Comparison of ENCODE assay signal across 8 cellular contexts in genomic region chr1:46302091-46303037, GRCh38. TPM values are rescaled to one million over a fixed set of nuclear protein-coding genes. Genes with fewer than 3 reads are reported as not detected.
DNase-seq lines count a peak whose midpoint lies in the region; ATAC-seq, FAIRE-seq and TF ChIP-seq lines count a peak whose summit lies in the region.

No MANE protein-coding gene starts in this region.

- H3K27ac Mint-ChIP-seq in activated naive CD8-positive, alpha-beta T cell: peak overlapping the region; percentile 86

- CTCF ChIA-PET in AG04449 (lab: Yijun Ruan, JAX): interaction anchor here (0.8 to 2.3 kb wide), 5 partner anchors 14 to 56 kb away, joined by 3 to 17 read pairs (median 6); partner anchors contain the start of gene NSUN4

- H3K4me1 Mint-ChIP-seq in activated naive CD8-positive, alpha-beta T cell (ENCODE audit: low read depth): peaks cover 30% of the 10 kb centered on the region

- H3K27me3 ChIP-seq in SJCRH30: no peaks in the 10 kb centered on the region
- H3K27me3 ChIP-seq in pancreas: no peaks in the 10 kb centered on the region

- peak; percentile 33 for ATAC-seq in GM18511 (IDR thresholded peaks at IDR 0.05; ENCODE audit: unreplicated experiment)
- ATAC-seq in HG03135 (IDR thresholded peaks at IDR 0.05; ENCODE audit: unreplicated experiment): peak; percentile 34
- peak; percentile 36 for ATAC-seq in Right ventricle myocardium superior (ENCODE audit: poor library complexity)
- ATAC-seq in pancreas: peak; percentile 39 to 52 (median 45)

- WGBS in pancreas, 2 donors: 0 to 1% methylated on average over 87 to 93 of the region's 93 CpGs

- H3K4me3 ChIP-seq in AG04449 (ENCODE audit: low read depth, low read length) (peak overlapping the region; percentile 78), SJCRH30 (peak overlapping the region; percentile 80), pancreas (peak overlapping the region; percentile 67 to 97 (median 83))

- POLR2A ChIA-PET in AG04449 (lab: Yijun Ruan, JAX): interaction anchor here (0.6 to 2.0 kb wide), 7 partner anchors 8 to 1290 kb away, joined by 3 to 8 read pairs (median 3); partner anchors contain the start of gene RAD54L

- H3K36me3 ChIP-seq in SJCRH30: peaks cover 17% of the 10 kb centered on the region
- H3K36me3 ChIP-seq in pancreas: peaks cover 0 to 7% (median 0%) of the 10 kb centered on the region in 3 donors

- peak overlapping the region; percentile 98 for H3K27ac ChIP-seq in SJCRH30
- H3K27ac ChIP-seq in pancreas: peak overlapping the region; percentile 83 to 97 (median 96)

- H3K9me3 Mint-ChIP-seq in activated naive CD8-positive, alpha-beta T cell (ENCODE audit: low read depth): no peaks in the 10 kb centered on the region

- no peaks in the 10 kb centered on the region for H3K27me3 Mint-ChIP-seq in activated naive CD8-positive, alpha-beta T cell

- FAIRE-seq in pancreas (lab: Jason Lieb, UNC) (no peak), urothelium cell line (lab: Jason Lieb, UNC) (no peak)

- peak overlapping the region; percentile 99 for H3K4me3 Mint-ChIP-seq in activated naive CD8-positive, alpha-beta T cell

- intact Hi-C loops in Right ventricle myocardium superior (cut with DNase I) (loop anchor here (5.0 kb wide), 1 partner anchor 40 kb away; the partner anchor contains the start of gene NSUN4), pancreas (cut with DNase I) (no loop called here)

- H3K9me3 ChIP-seq in SJCRH30 (replicated peaks) (no peaks in the 10 kb centered on the region), pancreas (no peaks in the 10 kb centered on the region)

- TF ChIP-seq CTCF in AG04449 (IDR thresholded peaks at IDR 0.05; ENCODE audit: insufficient read depth, low read length, missing control alignments) (peak; percentile 18), pancreas (IDR thresholded peaks at IDR 0.05) (no peak)

- H3K36me3 Mint-ChIP-seq in activated naive CD8-positive, alpha-beta T cell: no peaks in the 10 kb centered on the region

- DNase-seq in AG04449 (ENCODE audit: low read depth, low spot score) (no peak), SJCRH30 (peak; percentile 56 to 71), Right ventricle myocardium superior (peak; percentile 59), pancreas (peak; percentile 37 to 85 (median 66)), urothelium cell line (ENCODE audit: low spot score) (peak; percentile 58)

- H3K4me1 ChIP-seq in SJCRH30: peaks cover 8% of the 10 kb centered on the region
- H3K4me1 ChIP-seq in pancreas: peaks cover 4 to 33% (median 25%) of the 10 kb centered on the region in 3 donors

RNA-seq across cellular contexts. Expression of gene LRRC41, which starts 1.1 kb away (rescaled TPM):
- total RNA-seq in SJCRH30 (2014; rRNA removed; shearing (Covaris generic)): 71.1 and 73.5 TPM in 2 replicates
- total RNA-seq in Right ventricle myocardium superior (33.6 TPM), pancreas (10 to 100 TPM; 20.9 to 31.3 (median 26.2) TPM)
- polyA plus RNA-seq in pancreas: 10 to 100 TPM; 19.8 to 30.3 TPM

RNA-seq across cellular contexts. Expression of gene UQCRH, which starts 1.1 kb away (rescaled TPM):
- total RNA-seq in SJCRH30 (2014; rRNA removed; shearing (Covaris generic)): 828 and 880 TPM in 2 replicates
- 1,143 TPM for total RNA-seq in Right ventricle myocardium superior
- 10 to 100 TPM; 51.8 to 83.1 (median 69.2) TPM for total RNA-seq in pancreas
- 100 to 1,000 TPM; 141 to 183 TPM for polyA plus RNA-seq in pancreas

RNA-seq across cellular contexts. Expression of gene NSUN4, which starts 38.2 kb away (rescaled TPM):
- total RNA-seq in SJCRH30 (2014; rRNA removed; shearing (Covaris generic)): 23.7 TPM in 2 replicates
- 15.5 TPM for total RNA-seq in Right ventricle myocardium superior
- total RNA-seq in pancreas: 10 to 100 TPM in 5 of 6 donors, 1 to 10 TPM in 1; 9.0 to 16.4 (median 11.5) TPM
- 1 to 10 TPM; 8.1 to 9.4 TPM for polyA plus RNA-seq in pancreas

RNA-seq across cellular contexts. Expression of gene RAD54L, which starts 54.8 kb away (rescaled TPM):
- total RNA-seq in SJCRH30 (2014; rRNA removed; shearing (Covaris generic)): 25.7 and 30.3 TPM in 2 replicates
- total RNA-seq in Right ventricle myocardium superior (0.48 TPM), pancreas (under 1 TPM in 5 of 6 donors, not detected in 1; 0.39 to 0.66 (median 0.43) TPM)
- under 1 TPM; 0.23 to 0.61 TPM for polyA plus RNA-seq in pancreas
